11 cellular contexts compared by ENCODE assay signal in the genomic region with DNA sequence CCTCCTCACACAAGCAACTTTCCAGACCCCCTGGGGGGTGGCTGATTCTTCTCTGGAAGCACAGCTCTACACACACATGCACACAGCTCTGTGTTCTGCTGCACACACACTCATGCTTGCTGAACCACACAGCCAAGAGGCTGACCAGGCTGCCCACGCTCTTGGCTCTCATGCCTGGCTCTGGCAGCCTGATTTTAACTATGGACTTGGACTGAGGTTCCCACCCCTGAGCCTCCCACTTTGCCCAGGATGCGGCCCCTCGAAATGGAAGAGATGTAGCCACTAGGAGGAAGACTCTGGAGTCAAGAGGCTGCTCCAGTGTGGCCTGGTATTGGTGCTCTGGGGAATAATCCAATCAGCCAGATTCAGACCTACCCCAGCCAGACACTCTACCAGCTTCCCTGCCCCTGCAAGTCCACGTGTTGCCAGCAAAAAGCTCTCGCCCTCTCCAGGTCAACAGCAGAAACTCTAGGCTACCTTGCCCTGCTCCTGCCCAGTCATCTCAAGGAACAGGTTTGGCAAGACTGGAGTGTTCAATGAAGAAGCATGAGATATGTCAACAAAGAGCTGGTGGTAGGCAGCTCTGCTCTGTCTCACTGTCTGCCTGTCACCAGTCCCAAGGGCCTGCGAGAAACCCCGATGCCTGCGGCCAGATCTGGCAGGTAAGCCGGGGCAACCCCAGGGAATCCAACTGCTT. TPM values are rescaled to one million over a fixed set of nuclear protein-coding genes. Genes with fewer than 3 reads are reported as not detected.
DNase-seq lines count a peak whose midpoint lies in the region; ATAC-seq, FAIRE-seq and TF ChIP-seq lines count a peak whose summit lies in the region.
"Had no signal": no experiment of that assay in that cellular context is flagged by ENCODE, and none has a peak within 500 bp of the region (broad histone marks: within the 10 kb centered on the region; RNA-seq: fewer than 3 reads in every experiment).

No MANE protein-coding gene starts in this region.

- TF ChIP-seq CTCF in bronchial epithelial cell (IDR thresholded peaks at IDR 0.05; ENCODE audit: insufficient read depth, low read length, severe bottlenecking) (peak; percentile 56), progenitor cell of endocrine pancreas (IDR thresholded peaks at IDR 0.05; ENCODE audit: unreplicated experiment) (peak; percentile 28)

- DNase-seq in CD8-positive, alpha-beta memory T cell: no peak
- DNase-seq in bronchial epithelial cell (ENCODE audit: low read depth) (peak; percentile 90), progenitor cell of endocrine pancreas (ENCODE audit: low spot score, unreplicated experiment) (no peak), SW 1271 (lab: John Stamatoyannopoulos, UW) (no peak), DMS 273 (lab: John Stamatoyannopoulos, UW; ENCODE audit: unreplicated experiment) (no peak)
- DNase-seq: dermis blood vessel endothelial cell, NCI-H69 had no signal

- no peak overlapping the region for H3K27ac ChIP-seq in CD8-positive, alpha-beta memory T cell (ENCODE audit: low read depth, low read length)
- H3K27ac ChIP-seq in KOPT-K1 (ENCODE audit: low read depth, low read length, poor library complexity, severe bottlenecking): peak overlapping the region; percentile 72
- H3K27ac ChIP-seq: KMS-11 had no signal

- H3K36me3 ChIP-seq in CD8-positive, alpha-beta memory T cell (ENCODE audit: insufficient read depth, low read length): peaks cover 55% of the 10 kb centered on the region
- H3K36me3 ChIP-seq in KOPT-K1 (ENCODE audit: insufficient read depth, low read length) (peaks cover 94% of the 10 kb centered on the region), bronchial epithelial cell (ENCODE audit: control insufficient read depth, insufficient read depth, low read length) (peaks cover 26% of the 10 kb centered on the region)

- POLR2A ChIA-PET in CD8-positive, alpha-beta memory T cell (lab: Charles Lee): interaction anchor here (0.6 kb wide), 1 partner anchor 126 kb away, joined by 3 read pairs; no protein-coding TSS in a partner anchor

- no peaks in the 10 kb centered on the region for H3K27me3 Mint-ChIP-seq in CD8-positive, alpha-beta memory T cell
- H3K27me3 Mint-ChIP-seq in progenitor cell of endocrine pancreas: no peaks in the 10 kb centered on the region
- H3K27me3 Mint-ChIP-seq: natural killer cell treated with Interleukin-12 subunit alpha and Interleukin-12 subunit beta and Interleukin-15 and Interleukin-18, amount 100 ng/mL, for 72 hours had no signal

- peak overlapping the region; percentile 33 to 90 (median 66) for H3K27ac Mint-ChIP-seq in CD8-positive, alpha-beta memory T cell
- H3K27ac Mint-ChIP-seq in progenitor cell of endocrine pancreas: peak overlapping the region; percentile 92

- no peak overlapping the region for H3K4me3 Mint-ChIP-seq in CD8-positive, alpha-beta memory T cell
- H3K4me3 Mint-ChIP-seq in progenitor cell of endocrine pancreas (ENCODE audit: low read depth): no peak overlapping the region
- H3K4me3 Mint-ChIP-seq: natural killer cell treated with Interleukin-12 subunit alpha and Interleukin-12 subunit beta and Interleukin-15 and Interleukin-18, amount 100 ng/mL, for 72 hours had no signal

- H3K36me3 Mint-ChIP-seq in CD8-positive, alpha-beta memory T cell: peaks cover 5 to 94% (median 10%) of the 10 kb centered on the region in 3 donors
- peaks cover 8% of the 10 kb centered on the region for H3K36me3 Mint-ChIP-seq in progenitor cell of endocrine pancreas (ENCODE audit: insufficient read depth)
- H3K36me3 Mint-ChIP-seq: natural killer cell treated with Interleukin-12 subunit alpha and Interleukin-12 subunit beta and Interleukin-15 and Interleukin-18, amount 100 ng/mL, for 72 hours had no signal

- H3K27me3 ChIP-seq in CD8-positive, alpha-beta memory T cell (ENCODE audit: insufficient read depth, low read length, poor library complexity, severe bottlenecking): no peaks in the 10 kb centered on the region
- no peaks in the 10 kb centered on the region for H3K27me3 ChIP-seq in bronchial epithelial cell (ENCODE audit: control insufficient read depth, insufficient read depth, low read length)

- no peaks in the 10 kb centered on the region for H3K9me3 Mint-ChIP-seq in CD8-positive, alpha-beta memory T cell
- H3K9me3 Mint-ChIP-seq in progenitor cell of endocrine pancreas (ENCODE audit: low read depth): no peaks in the 10 kb centered on the region
- H3K9me3 Mint-ChIP-seq: natural killer cell treated with Interleukin-12 subunit alpha and Interleukin-12 subunit beta and Interleukin-15 and Interleukin-18, amount 100 ng/mL, for 72 hours had no signal

- peak overlapping the region; percentile 18 for H3K4me3 ChIP-seq in CD8-positive, alpha-beta memory T cell (ENCODE audit: low read length)
- H3K4me3 ChIP-seq in bronchial epithelial cell (ENCODE audit: low read depth, low read length): no peak overlapping the region

- no peaks in the 10 kb centered on the region for H3K9me3 ChIP-seq in CD8-positive, alpha-beta memory T cell (ENCODE audit: low read length)
- H3K9me3 ChIP-seq in KOPT-K1 (ENCODE audit: insufficient read depth, low read length, poor library complexity, severe bottlenecking): no peaks in the 10 kb centered on the region

- H3K4me1 ChIP-seq in CD8-positive, alpha-beta memory T cell (ENCODE audit: insufficient read depth, low read length): peaks cover 82% of the 10 kb centered on the region

- no peak for ATAC-seq in HG03571 (IDR thresholded peaks at IDR 0.05; ENCODE audit: unreplicated experiment)
- ATAC-seq: natural killer cell treated with Interleukin-12 subunit alpha and Interleukin-12 subunit beta and Interleukin-15 and Interleukin-18, amount 100 ng/mL, for 72 hours had no signal

- no peak for FAIRE-seq in bronchial epithelial cell (lab: Jason Lieb, UNC)

- CTCF ChIA-PET in CD8-positive, alpha-beta memory T cell (lab: Charles Lee): interaction anchor here (0.7 to 3.0 kb wide), 3 partner anchors 10 to 12 kb away, joined by 3 to 10 read pairs (median 4); no protein-coding TSS in a partner anchor

- H3K4me1 Mint-ChIP-seq in CD8-positive, alpha-beta memory T cell: peaks cover 54 to 63% (median 63%) of the 10 kb centered on the region in 3 donors
- H3K4me1 Mint-ChIP-seq in progenitor cell of endocrine pancreas (ENCODE audit: low read depth): peaks cover 13% of the 10 kb centered on the region

RNA-seq across cellular contexts. Expression of gene CASTOR1, which starts 8.8 kb away (rescaled TPM):
- total RNA-seq in CD8-positive, alpha-beta memory T cell: 1 to 10 TPM; 4.0 to 5.3 TPM
- 17.8 TPM for polyA plus RNA-seq in CD8-positive, alpha-beta memory T cell
- 2.4 and 7.0 TPM in 2 replicates for total RNA-seq in bronchial epithelial cell
- total RNA-seq in progenitor cell of endocrine pancreas: 7.2 and 9.3 TPM in 2 replicates

RNA-seq across cellular contexts. Expression of gene TBC1D10A, which starts 28.6 kb away (rescaled TPM):
- 10 to 100 TPM; 14.7 to 17.3 TPM for total RNA-seq in CD8-positive, alpha-beta memory T cell
- polyA plus RNA-seq in CD8-positive, alpha-beta memory T cell: 55.2 TPM
- total RNA-seq in bronchial epithelial cell (6.6 and 12.2 TPM in 2 replicates), progenitor cell of endocrine pancreas (10.6 and 13.4 TPM in 2 replicates)

RNA-seq across cellular contexts. Expression of gene OSM, which starts 31.5 kb away (rescaled TPM):
- 10 to 100 TPM; 18.9 to 20.7 TPM for total RNA-seq in CD8-positive, alpha-beta memory T cell
- 16.4 TPM for polyA plus RNA-seq in CD8-positive, alpha-beta memory T cell
- total RNA-seq in bronchial epithelial cell: not detected in 2 replicates
- total RNA-seq in progenitor cell of endocrine pancreas: not detected in 2 replicates
- total RNA-seq: dermis blood vessel endothelial cell had no signal

RNA-seq across cellular contexts. Expression of gene LIF, which starts 51.6 kb away (rescaled TPM):
- total RNA-seq in CD8-positive, alpha-beta memory T cell: 10 to 100 TPM; 87.5 to 88.6 TPM
- polyA plus RNA-seq in CD8-positive, alpha-beta memory T cell: not detected
- under 0.01 and 0.26 TPM in 2 replicates for total RNA-seq in bronchial epithelial cell
- total RNA-seq in progenitor cell of endocrine pancreas: 2.3 and 3.6 TPM in 2 replicates

RNA-seq across cellular contexts. Expression of gene SF3A1, which starts 58.5 kb away (rescaled TPM):
- 100 to 1,000 TPM; 235 to 241 TPM for total RNA-seq in CD8-positive, alpha-beta memory T cell
- polyA plus RNA-seq in CD8-positive, alpha-beta memory T cell: 139 TPM
- total RNA-seq in bronchial epithelial cell: 17.9 and 20.1 TPM in 2 replicates
- 155 and 165 TPM in 2 replicates for total RNA-seq in progenitor cell of endocrine pancreas

Comparison
In these comparisons a context has a peak if more than half of its experiments do, and no peak if none do; other contexts are left out.
1. RNA of gene OSM, which starts 31.5 kb away (total RNA-seq): 18.9 to 20.7 TPM in CD8-positive, alpha-beta memory T cell; not detected in bronchial epithelial cell and not detected in progenitor cell of endocrine pancreas; every median in the first group is over 10 times any median in the second.